In genomic region chr3:125633767-125634166, GRCh38 we compare ENCODE assay signal across 19 cellular contexts.
"Had no signal": no experiment of that assay in that cellular context is flagged by ENCODE, and none has a peak within 500 bp of the region (broad histone marks: within the 10 kb centered on the region; RNA-seq: fewer than 3 reads in every experiment).

No MANE protein-coding gene starts in this region.

- H3K36me3 ChIP-seq: suprapubic skin, tibial nerve, WERI-Rb-1 had no signal

- H3K4me3 ChIP-seq: suprapubic skin, tibial nerve had no signal

- H3K27ac Mint-ChIP-seq: activated CD4-positive, alpha-beta T cell treated with anti-CD3 and anti-CD28 coated beads, Interleukin-2, amount 10 ng/mL, durations not matched to agents 7 days and 5 days; activated CD8-positive, alpha-beta memory T cell treated with anti-CD3 and anti-CD28 coated beads, Interleukin-2, amount 10 ng/mL, durations not matched to agents 7 days and 5 days; activated CD8-positive, alpha-beta T cell treated with anti-CD3 and anti-CD28 coated beads for 36 hours; activated naive CD8-positive, alpha-beta T cell treated with anti-CD3 and anti-CD28 coated beads, Interleukin-2, amount 50 U/mL, for 24 hours; activated T-helper 1 cell treated with anti-CD3 and anti-CD28 coated beads, Interleukin-12 subunit alpha, Interleukin-12 subunit beta, Interleukin-2, Interleukin-4 antibody, amounts not matched to agents 30 ng/mL and 10 ng/mL and 1 ng/mL, durations not matched to agents 14 hours and 24 hours and 36 hours; nephron progenitor cell had no signal

- H3K27ac ChIP-seq: suprapubic skin, WERI-Rb-1 had no signal

- H3K4me1 Mint-ChIP-seq: activated CD4-positive, alpha-beta T cell treated with anti-CD3 and anti-CD28 coated beads, Interleukin-2, amount 10 ng/mL, durations not matched to agents 7 days and 5 days; activated CD8-positive, alpha-beta memory T cell treated with anti-CD3 and anti-CD28 coated beads, Interleukin-2, amount 10 ng/mL, durations not matched to agents 7 days and 5 days; activated naive CD8-positive, alpha-beta T cell treated with anti-CD3 and anti-CD28 coated beads, Interleukin-2, amount 50 U/mL, for 24 hours; brain; stimulated activated naive CD8-positive, alpha-beta T cell treated with anti-CD3 and anti-CD28 coated beads, Interleukin-15, amount 100 ng/mL, for 72 hours had no signal

- DNase-seq: activated CD4-positive, alpha-beta T cell treated with anti-CD3 and anti-CD28 coated beads, Interleukin-2, amount 10 ng/mL, durations not matched to agents 7 days and 5 days; activated CD4-positive, CD25-positive, alpha-beta regulatory T cell treated with anti-CD3 and anti-CD28 coated beads, Interleukin-2, amount 50 U/mL, for 72 hours; activated CD8-positive, alpha-beta T cell treated with anti-CD3 and anti-CD28 coated beads for 36 hours; activated gamma-delta T cell; activated naive CD4-positive, alpha-beta T cell treated with anti-CD3 and anti-CD28 coated beads, Interleukin-2, amount 50 U/mL, for 16 hours; activated T-cell treated with anti-CD3 and anti-CD28 coated beads for 4 hours; effector CD8-positive, alpha-beta T cell; nephron progenitor cell; stimulated activated CD4-positive, alpha-beta T cell treated with anti-CD3 and anti-CD28 coated beads, Interleukin-12 subunit alpha, Interleukin-12 subunit beta, amount 100 ng/mL, for 4 hours; stimulated activated CD4-positive, alpha-beta T cell treated with anti-CD3 and anti-CD28 coated beads, Interleukin-4, amount 100 ng/mL, for 4 hours; stimulated activated naive CD8-positive, alpha-beta T cell treated with anti-CD3 and anti-CD28 coated beads, Interleukin-15, amount 100 ng/mL, for 72 hours; T-helper 1 cell; WERI-Rb-1 had no signal

- H3K9me3 ChIP-seq: suprapubic skin had no signal

- H3K36me3 Mint-ChIP-seq: activated CD8-positive, alpha-beta memory T cell treated with anti-CD3 and anti-CD28 coated beads, Interleukin-2, amount 10 ng/mL, durations not matched to agents 7 days and 5 days; brain had no signal

- H3K27me3 ChIP-seq: suprapubic skin, tibial nerve had no signal

- H3K4me1 ChIP-seq: tibial nerve had no signal

- H3K4me3 Mint-ChIP-seq: activated CD4-positive, alpha-beta T cell treated with anti-CD3 and anti-CD28 coated beads, Interleukin-2, amount 10 ng/mL, durations not matched to agents 7 days and 5 days; activated CD8-positive, alpha-beta memory T cell treated with anti-CD3 and anti-CD28 coated beads, Interleukin-2, amount 10 ng/mL, durations not matched to agents 7 days and 5 days; activated CD8-positive, alpha-beta T cell treated with anti-CD3 and anti-CD28 coated beads for 36 hours; activated naive CD8-positive, alpha-beta T cell treated with anti-CD3 and anti-CD28 coated beads, Interleukin-2, amount 50 U/mL, for 24 hours; activated T-helper 1 cell treated with anti-CD3 and anti-CD28 coated beads, Interleukin-12 subunit alpha, Interleukin-12 subunit beta, Interleukin-2, Interleukin-4 antibody, amounts not matched to agents 30 ng/mL and 10 ng/mL and 1 ng/mL, durations not matched to agents 14 hours and 24 hours and 36 hours; brain; nephron progenitor cell; stimulated activated naive CD8-positive, alpha-beta T cell treated with anti-CD3 and anti-CD28 coated beads, Interleukin-15, amount 100 ng/mL, for 72 hours had no signal

- H3K9me3 Mint-ChIP-seq: activated CD4-positive, alpha-beta T cell treated with anti-CD3 and anti-CD28 coated beads, Interleukin-2, amount 10 ng/mL, durations not matched to agents 7 days and 5 days; activated CD8-positive, alpha-beta T cell treated with anti-CD3 and anti-CD28 coated beads for 36 hours; activated naive CD8-positive, alpha-beta T cell treated with anti-CD3 and anti-CD28 coated beads, Interleukin-2, amount 50 U/mL, for 24 hours; stimulated activated naive CD8-positive, alpha-beta T cell treated with anti-CD3 and anti-CD28 coated beads, Interleukin-15, amount 100 ng/mL, for 72 hours had no signal

- ATAC-seq: activated CD8-positive, alpha-beta memory T cell treated with anti-CD3 and anti-CD28 coated beads, Interleukin-2, amount 10 ng/mL, durations not matched to agents 7 days and 5 days; activated CD8-positive, alpha-beta T cell treated with anti-CD3 and anti-CD28 coated beads for 36 hours; stimulated activated naive CD8-positive, alpha-beta T cell treated with anti-CD3 and anti-CD28 coated beads, Interleukin-15, amount 100 ng/mL, for 72 hours had no signal
